Comparison of ENCODE assay signal across 9 cellular contexts in the genomic region with DNA sequence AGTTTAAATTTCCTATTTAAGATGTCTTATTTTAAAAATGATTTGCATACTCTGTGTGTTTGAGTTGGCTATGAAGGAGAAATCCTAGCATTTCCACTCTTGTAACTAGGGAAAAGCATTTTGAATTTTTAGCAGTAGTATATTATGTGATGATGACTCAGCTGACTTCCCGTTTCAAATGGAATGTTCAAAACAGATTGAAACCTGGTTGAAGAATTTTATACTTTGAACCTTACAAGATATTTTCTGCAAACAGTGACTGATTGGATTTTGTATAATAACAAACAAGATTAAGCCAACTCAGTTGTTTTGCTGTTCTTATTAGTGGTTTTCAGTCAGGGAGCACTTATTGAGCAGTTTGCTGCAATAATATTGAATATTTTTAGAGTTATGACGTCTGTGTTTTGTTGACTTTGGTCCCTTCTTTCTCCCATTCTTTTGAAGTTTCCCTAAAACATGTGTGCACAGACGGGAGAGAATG. TPM values are rescaled to one million over a fixed set of nuclear protein-coding genes. Genes with fewer than 3 reads are reported as not detected.
DNase-seq lines count a peak whose midpoint lies in the region; ATAC-seq and TF ChIP-seq lines count a peak whose summit lies in the region.
"Had no signal": no experiment of that assay in that cellular context is flagged by ENCODE, and none has a peak within 500 bp of the region (broad histone marks: within the 10 kb centered on the region; RNA-seq: fewer than 3 reads in every experiment).

No MANE protein-coding gene starts in this region.

- intact Hi-C loops in activated CD4-positive, alpha-beta memory T cell treated with anti-CD3 and anti-CD28 coated beads for 36 hours (cut with micrococcal nuclease), result no loop called here

- peak overlapping the region in 8 of 10 donors; percentile 1 to 54 (median 14) for H3K4me3 Mint-ChIP-seq in naive thymus-derived CD8-positive, alpha-beta T cell
- no peak overlapping the region for H3K4me3 Mint-ChIP-seq in activated CD4-positive, alpha-beta memory T cell treated with anti-CD3 and anti-CD28 coated beads for 36 hours

- POLR2A ChIA-PET in AG04449 (lab: Yijun Ruan, JAX), result no interaction called here
- POLR2A ChIA-PET in naive thymus-derived CD8-positive, alpha-beta T cell (lab: Charles Lee), result interaction anchor here (0.5 kb wide), 1 partner anchor 1281 kb away, joined by 5 read pairs; no protein-coding TSS in a partner anchor
- POLR2A ChIA-PET in activated CD4-positive, alpha-beta memory T cell treated with anti-CD3 and anti-CD28 coated beads for 36 hours (lab: Charles Lee), result no interaction called here

- H3K27me3 Mint-ChIP-seq in naive thymus-derived CD8-positive, alpha-beta T cell, result no peaks in the 10 kb centered on the region
- no peaks in the 10 kb centered on the region for H3K27me3 Mint-ChIP-seq in activated CD4-positive, alpha-beta memory T cell treated with anti-CD3 and anti-CD28 coated beads for 36 hours

- ATAC-seq in naive thymus-derived CD8-positive, alpha-beta T cell, result no peak
- no peak for ATAC-seq in HG03108 (IDR thresholded peaks at IDR 0.05; ENCODE audit: unreplicated experiment)

- H3K4me3 ChIP-seq in AG04449 (ENCODE audit: low read depth, low read length), result no peak overlapping the region
- H3K4me3 ChIP-seq: HAP-1 had no signal

- TF ChIP-seq CTCF in AG04449 (IDR thresholded peaks at IDR 0.05; ENCODE audit: insufficient read depth, low read length, missing control alignments), result no peak

- H3K9me3 Mint-ChIP-seq in naive thymus-derived CD8-positive, alpha-beta T cell, result no peaks in the 10 kb centered on the region
- no peaks in the 10 kb centered on the region for H3K9me3 Mint-ChIP-seq in activated CD4-positive, alpha-beta memory T cell treated with anti-CD3 and anti-CD28 coated beads for 36 hours

- DNase-seq in AG04449 (ENCODE audit: low read depth, low spot score) (peak; percentile 37), NCI-H226 (peak; percentile 34), dermis microvascular lymphatic vessel endothelial cell (ENCODE audit: low read depth in 2 of 2) (peak; percentile 45 to 70), T-helper 1 cell (no peak), HPDE6-E6E7 (ENCODE audit: extremely low spot score) (no peak)
- no peak for DNase-seq in naive thymus-derived CD8-positive, alpha-beta T cell
- DNase-seq in activated CD4-positive, alpha-beta memory T cell treated with anti-CD3 and anti-CD28 coated beads for 36 hours, result no peak

- H3K36me3 Mint-ChIP-seq in naive thymus-derived CD8-positive, alpha-beta T cell, result peaks cover 0 to 60% (median 5%) of the 10 kb centered on the region in 3 donors
- H3K36me3 Mint-ChIP-seq in activated CD4-positive, alpha-beta memory T cell treated with anti-CD3 and anti-CD28 coated beads for 36 hours, result peaks cover 27% of the 10 kb centered on the region

- CTCF ChIA-PET in AG04449 (lab: Yijun Ruan, JAX), result no interaction called here
- CTCF ChIA-PET in activated CD4-positive, alpha-beta memory T cell treated with anti-CD3 and anti-CD28 coated beads for 36 hours (lab: Charles Lee), result no interaction called here

- peaks cover 40 to 99% (median 93%) of the 10 kb centered on the region in 4 donors for H3K4me1 Mint-ChIP-seq in naive thymus-derived CD8-positive, alpha-beta T cell
- peaks cover 85% of the 10 kb centered on the region for H3K4me1 Mint-ChIP-seq in activated CD4-positive, alpha-beta memory T cell treated with anti-CD3 and anti-CD28 coated beads for 36 hours (ENCODE audit: low read depth)

- peak overlapping the region in 5 of 10 donors; percentile 8 to 68 (median 10) for H3K27ac Mint-ChIP-seq in naive thymus-derived CD8-positive, alpha-beta T cell
- H3K27ac Mint-ChIP-seq in activated CD4-positive, alpha-beta memory T cell treated with anti-CD3 and anti-CD28 coated beads for 36 hours, result no peak overlapping the region

RNA-seq across cellular contexts. Expression of a gene that starts 8.0 kb away (rescaled TPM):
- 20.2 and 21.5 TPM in 2 replicates for total RNA-seq in dermis microvascular lymphatic vessel endothelial cell
- 10 to 100 TPM; 84.1 to 85.2 TPM for total RNA-seq in naive thymus-derived CD8-positive, alpha-beta T cell
- 10 to 100 TPM in 2 of 3 donors, 1 to 10 TPM in 1; 9.4 to 12.9 (median 10.9) TPM for polyA plus RNA-seq in naive thymus-derived CD8-positive, alpha-beta T cell
- total RNA-seq in activated CD4-positive, alpha-beta memory T cell treated with anti-CD3 and anti-CD28 coated beads for 36 hours, result 10 to 100 TPM; 31.7 to 36.3 TPM

Comparison
In these comparisons a context has a peak if more than half of its experiments do, and no peak if none do; other contexts are left out.
1. DNase-seq: peak in AG04449 (single experiment), NCI-H226 (single experiment) and dermis microvascular lymphatic vessel endothelial cell (2 of 2); none in naive thymus-derived CD8-positive, alpha-beta T cell (0 of 10), T-helper 1 cell (0 of 5), activated CD4-positive, alpha-beta memory T cell treated with anti-CD3 and anti-CD28 coated beads for 36 hours (single experiment) and HPDE6-E6E7 (single experiment).